ENCODE assay signal across 7 cellular contexts in genomic region chr6:10414766-10415592, GRCh38. TPM values are rescaled to one million over a fixed set of nuclear protein-coding genes. Genes with fewer than 3 reads are reported as not detected.
DNase-seq lines count a peak whose midpoint lies in the region; ATAC-seq and TF ChIP-seq lines count a peak whose summit lies in the region.

Gene TFAP2A, minus strand, starts transcription at chr6:10415074. Its CDS starts 83 bp downstream, at chr6:10414991.

- no TSS peak for BruUV-seq in PC-3 (replicated peaks; lab: Mats Ljungman, UMichigan)

- no peaks in the 10 kb centered on the region for H3F3A ChIP-seq in PC-3 (ENCODE audit: low read length, unreplicated experiment)

- peaks cover 32% of the 10 kb centered on the region for H3K4me1 ChIP-seq in PC-3 (ENCODE audit: insufficient read depth, low read length)

- peak within 1 kb of the TSS; percentile 98 for H3K27ac ChIP-seq in PC-3 (ENCODE audit: low read length)

- H3K4me2 ChIP-seq in PC-3 (ENCODE audit: low read length): peak within 1 kb of the TSS; percentile 99

- no peaks in the 10 kb centered on the region; the same call in 1 of the 2 replicates for H3K27me3 ChIP-seq in GM06990 (replicated peaks; ENCODE audit: control insufficient read depth, insufficient read depth, low read length)
- no peaks in the 10 kb centered on the region for H3K27me3 ChIP-seq in PC-3 (ENCODE audit: low read length)

- intact Hi-C loops in PC-3 (cut with micrococcal nuclease): loop anchor here (1.0 to 5.0 kb wide), 4 partner anchors 159 to 1013 kb away; no protein-coding TSS in a partner anchor
- intact Hi-C loops in head of caudate nucleus (cut with DNase I): no loop called here

- peaks cover 84% of the 10 kb centered on the region for H3K79me2 ChIP-seq in PC-3 (ENCODE audit: low read length)

- CTCF ChIA-PET in PC-3 (lab: Charles Lee): interaction anchor here (0.6 to 2.1 kb wide), 12 partner anchors 10 to 383 kb away, joined by 3 to 26 read pairs (median 6); no protein-coding TSS in a partner anchor

- peak within 1 kb of the TSS; percentile 99 for H3K9ac ChIP-seq in PC-3 (ENCODE audit: low read length)

- POLR2A ChIA-PET in PC-3 (lab: Charles Lee; ENCODE audit: unreplicated experiment): interaction anchor here (0.6 to 1.0 kb wide), 7 partner anchors 10 to 1010 kb away, joined by 3 to 16 read pairs (median 6); no protein-coding TSS in a partner anchor

- DNase-seq in GM06990 (ENCODE audit: extremely low read depth, insufficient read length) (no peak), PC-3 (peak; percentile 91), epidermal melanocyte (ENCODE audit: insufficient read length, low spot score) (peak; percentile 92), retina (peak; percentile 65), GF-D8 (lab: John Stamatoyannopoulos, UW) (no peak), putamen (ENCODE audit: low spot score) (no peak), head of caudate nucleus (no peak)

- no peak for TF ChIP-seq CTCF in GM06990 (IDR thresholded peaks at IDR 0.05; ENCODE audit: insufficient read depth, low read length, poor library complexity, severe bottlenecking)
- TF ChIP-seq CTCF in PC-3 (conservative IDR thresholded peaks at IDR 0.05; ENCODE audit: low read depth, low read length): peak; percentile 58

- H4K20me1 ChIP-seq in PC-3 (ENCODE audit: low read length): no peaks in the 10 kb centered on the region

- peak; percentile 39 for ATAC-seq in PC-3

- no peaks in the 10 kb centered on the region for H3K9me3 ChIP-seq in PC-3 (ENCODE audit: low read length)

- H3K4me3 ChIP-seq in GM06990 (replicated peaks; ENCODE audit: low read depth, low read length) (peak within 1 kb of the TSS; percentile 27; the same call in 1 of the 2 replicates), PC-3 (ENCODE audit: low read length) (peak within 1 kb of the TSS; percentile 91)

- H3K36me3 ChIP-seq in GM06990 (ENCODE audit: control insufficient read depth, insufficient read depth, low read length) (no peaks in the 10 kb centered on the region), PC-3 (ENCODE audit: low read depth, low read length) (peaks cover 7% of the 10 kb centered on the region; the same call in 1 of the 2 replicates)

- no peaks in the 10 kb centered on the region for H3K9me2 ChIP-seq in PC-3 (replicated peaks; ENCODE audit: low read length)

- peak within 1 kb of the TSS; percentile 73 for H2AFZ ChIP-seq in PC-3 (ENCODE audit: low read length)

RNA-seq across cellular contexts. Expression of gene TFAP2A, which starts in this region (rescaled TPM):
- total RNA-seq in PC-3 (2014; rRNA removed): 29.4 and 35.5 TPM in 2 replicates

Comparison
In these comparisons a context has a peak if more than half of its experiments do, and no peak if none do; other contexts are left out.
1. DNase-seq: peak in PC-3 (single experiment), epidermal melanocyte (single experiment) and retina (single experiment); none in GM06990 (single experiment), GF-D8 (single experiment), putamen (single experiment) and head of caudate nucleus (0 of 42).